3 cellular contexts compared by ENCODE assay signal in the genomic region with DNA sequence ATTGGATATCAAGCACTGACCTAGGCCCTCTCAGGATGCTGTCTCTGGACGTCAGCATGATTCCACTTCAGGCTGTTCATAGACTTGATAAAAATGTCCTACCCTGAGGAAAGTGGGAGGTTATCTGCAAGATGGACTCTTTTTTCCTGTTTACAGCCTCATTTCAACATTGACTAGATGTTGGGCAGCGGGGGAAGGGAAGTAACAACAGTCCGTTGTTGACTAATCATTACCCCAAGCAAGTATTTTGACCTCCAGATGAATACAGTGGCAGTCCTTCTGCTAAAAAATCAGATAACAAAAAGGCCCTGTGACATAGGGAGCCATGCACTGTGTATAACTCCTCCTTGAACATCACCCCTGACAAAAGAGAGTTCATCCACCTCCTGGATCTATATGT.
TF ChIP-seq lines count a peak whose summit lies in the region.

No MANE protein-coding gene starts in this region.

TF ChIP-seq in liver, 16 proteins besides CTCF, POLR2A, EP300 and RAD21:
- TF ChIP-seq EGR1 (IDR thresholded peaks at IDR 0.05; ENCODE audit: low read depth in 2 of 2) (no peak), SP1 (IDR thresholded peaks at IDR 0.05) (peak; percentile 67), REST (IDR thresholded peaks at IDR 0.05) (peak; percentile 24), NR2F2 (IDR thresholded peaks at IDR 0.05) (peak; percentile 70), GABPA (IDR thresholded peaks at IDR 0.05 in 1 of 2, conservative IDR thresholded peaks at IDR 0.05 in 1 of 2) (no peak), HNF4A (conservative IDR thresholded peaks at IDR 0.05) (peak; percentile 38 to 59), TAF1 (conservative IDR thresholded peaks at IDR 0.05) (no peak), FOXA2 (IDR thresholded peaks at IDR 0.05) (peak; percentile 58), YY1 (IDR thresholded peaks at IDR 0.05) (peak; percentile 73), JUND (IDR thresholded peaks at IDR 0.05) (peak in 1 of 2 donors; percentile 9), MAX (IDR thresholded peaks at IDR 0.05) (peak; percentile 17), FOXA1 (IDR thresholded peaks at IDR 0.05) (no peak), RXRA (IDR thresholded peaks at IDR 0.05) (peak; percentile 46 to 75), HNF4G (IDR thresholded peaks at IDR 0.05) (no peak)
- TF ChIP-seq, protein P1, sequence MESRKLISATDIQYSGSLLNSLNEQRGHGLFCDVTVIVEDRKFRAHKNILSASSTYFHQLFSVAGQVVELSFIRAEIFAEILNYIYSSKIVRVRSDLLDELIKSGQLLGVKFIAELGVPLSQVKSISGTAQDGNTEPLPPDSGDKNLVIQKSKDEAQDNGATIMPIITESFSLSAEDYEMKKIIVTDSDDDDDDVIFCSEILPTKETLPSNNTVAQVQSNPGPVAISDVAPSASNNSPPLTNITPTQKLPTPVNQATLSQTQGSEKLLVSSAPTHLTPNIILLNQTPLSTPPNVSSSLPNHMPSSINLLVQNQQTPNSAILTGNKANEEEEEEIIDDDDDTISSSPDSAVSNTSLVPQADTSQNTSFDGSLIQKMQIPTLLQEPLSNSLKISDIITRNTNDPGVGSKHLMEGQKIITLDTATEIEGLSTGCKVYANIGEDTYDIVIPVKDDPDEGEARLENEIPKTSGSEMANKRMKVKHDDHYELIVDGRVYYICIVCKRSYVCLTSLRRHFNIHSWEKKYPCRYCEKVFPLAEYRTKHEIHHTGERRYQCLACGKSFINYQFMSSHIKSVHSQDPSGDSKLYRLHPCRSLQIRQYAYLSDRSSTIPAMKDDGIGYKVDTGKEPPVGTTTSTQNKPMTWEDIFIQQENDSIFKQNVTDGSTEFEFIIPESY (IDR thresholded peaks at IDR 0.05): no peak
- TF ChIP-seq, protein P2, sequence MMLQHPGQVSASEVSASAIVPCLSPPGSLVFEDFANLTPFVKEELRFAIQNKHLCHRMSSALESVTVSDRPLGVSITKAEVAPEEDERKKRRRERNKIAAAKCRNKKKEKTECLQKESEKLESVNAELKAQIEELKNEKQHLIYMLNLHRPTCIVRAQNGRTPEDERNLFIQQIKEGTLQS (IDR thresholded peaks at IDR 0.05): peak; percentile 26

TF ChIP-seq in HepG2, 621 proteins besides CTCF, POLR2A, EP300 and RAD21:
- TF ChIP-seq SAP130 (CRISPR knock-in tag; IDR thresholded peaks at IDR 0.05; ENCODE audit: low read depth) (no peak), EHMT2 (IDR thresholded peaks at IDR 0.05; ENCODE audit: borderline replicate concordance, low read depth, low read length) (no peak), TEAD3 (CRISPR knock-in tag; optimal IDR thresholded peaks at IDR 0.05; ENCODE audit: borderline replicate concordance) (no peak), DRAP1 (CRISPR knock-in tag; IDR thresholded peaks at IDR 0.05) (no peak), FOXA3 (CRISPR knock-in tag; IDR thresholded peaks at IDR 0.05) (no peak), KMT2A (CRISPR knock-in tag; IDR thresholded peaks at IDR 0.05) (no peak), MXI1 (IDR thresholded peaks at IDR 0.05; ENCODE audit: borderline replicate concordance, low read depth, low read length) (no peak), MXD3 (CRISPR knock-in tag; IDR thresholded peaks at IDR 0.05) (no peak), ZNF333 (CRISPR knock-in tag; IDR thresholded peaks at IDR 0.05; ENCODE audit: borderline replicate concordance) (no peak), TCF7 (IDR thresholded peaks at IDR 0.05; ENCODE audit: low read depth) (no peak), ZNF75D (CRISPR knock-in tag; IDR thresholded peaks at IDR 0.05; ENCODE audit: borderline replicate concordance) (no peak), EEA1 (CRISPR knock-in tag; IDR thresholded peaks at IDR 0.05; ENCODE audit: borderline replicate concordance) (no peak), ERF (CRISPR knock-in tag; IDR thresholded peaks at IDR 0.05) (no peak), ZNF10 (CRISPR knock-in tag; IDR thresholded peaks at IDR 0.05; ENCODE audit: borderline replicate concordance, low read depth) (no peak), TP53 (CRISPR knock-in tag; conservative IDR thresholded peaks at IDR 0.05) (no peak), SRSF9 (IDR thresholded peaks at IDR 0.05; ENCODE audit: borderline replicate concordance, insufficient read depth, low read depth, low read length, poor library complexity, severe bottlenecking) (no peak), KDM3A (CRISPR knock-in tag; IDR thresholded peaks at IDR 0.05; ENCODE audit: low read depth) (no peak)
- TF ChIP-seq, protein P3, sequence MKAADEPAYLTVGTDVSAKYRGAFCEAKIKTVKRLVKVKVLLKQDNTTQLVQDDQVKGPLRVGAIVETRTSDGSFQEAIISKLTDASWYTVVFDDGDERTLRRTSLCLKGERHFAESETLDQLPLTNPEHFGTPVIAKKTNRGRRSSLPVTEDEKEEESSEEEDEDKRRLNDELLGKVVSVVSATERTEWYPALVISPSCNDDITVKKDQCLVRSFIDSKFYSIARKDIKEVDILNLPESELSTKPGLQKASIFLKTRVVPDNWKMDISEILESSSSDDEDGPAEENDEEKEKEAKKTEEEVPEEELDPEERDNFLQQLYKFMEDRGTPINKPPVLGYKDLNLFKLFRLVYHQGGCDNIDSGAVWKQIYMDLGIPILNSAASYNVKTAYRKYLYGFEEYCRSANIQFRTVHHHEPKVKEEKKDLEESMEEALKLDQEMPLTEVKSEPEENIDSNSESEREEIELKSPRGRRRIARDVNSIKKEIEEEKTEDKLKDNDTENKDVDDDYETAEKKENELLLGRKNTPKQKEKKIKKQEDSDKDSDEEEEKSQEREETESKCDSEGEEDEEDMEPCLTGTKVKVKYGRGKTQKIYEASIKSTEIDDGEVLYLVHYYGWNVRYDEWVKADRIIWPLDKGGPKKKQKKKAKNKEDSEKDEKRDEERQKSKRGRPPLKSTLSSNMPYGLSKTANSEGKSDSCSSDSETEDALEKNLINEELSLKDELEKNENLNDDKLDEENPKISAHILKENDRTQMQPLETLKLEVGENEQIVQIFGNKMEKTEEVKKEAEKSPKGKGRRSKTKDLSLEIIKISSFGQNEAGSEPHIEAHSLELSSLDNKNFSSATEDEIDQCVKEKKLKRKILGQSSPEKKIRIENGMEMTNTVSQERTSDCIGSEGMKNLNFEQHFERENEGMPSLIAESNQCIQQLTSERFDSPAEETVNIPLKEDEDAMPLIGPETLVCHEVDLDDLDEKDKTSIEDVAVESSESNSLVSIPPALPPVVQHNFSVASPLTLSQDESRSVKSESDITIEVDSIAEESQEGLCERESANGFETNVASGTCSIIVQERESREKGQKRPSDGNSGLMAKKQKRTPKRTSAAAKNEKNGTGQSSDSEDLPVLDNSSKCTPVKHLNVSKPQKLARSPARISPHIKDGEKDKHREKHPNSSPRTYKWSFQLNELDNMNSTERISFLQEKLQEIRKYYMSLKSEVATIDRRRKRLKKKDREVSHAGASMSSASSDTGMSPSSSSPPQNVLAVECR (CRISPR knock-in tag; IDR thresholded peaks at IDR 0.05; ENCODE audit: borderline replicate concordance): no peak

TF ChIP-seq in GM23338, 12 proteins besides CTCF, POLR2A, EP300 and RAD21:
- TF ChIP-seq NANOG (IDR thresholded peaks at IDR 0.05; ENCODE audit: borderline replicate concordance) (no peak), ZNF114 (CRISPR knock-in tag; IDR thresholded peaks at IDR 0.05) (no peak), STAT1 (IDR thresholded peaks at IDR 0.05; ENCODE audit: unreplicated experiment) (no peak), JUNB (IDR thresholded peaks at IDR 0.05; ENCODE audit: unreplicated experiment) (no peak), CREB1 (CRISPR knock-in tag; IDR thresholded peaks at IDR 0.05; ENCODE audit: low read depth) (no peak), ETS1 (IDR thresholded peaks at IDR 0.05) (no peak), REST (IDR thresholded peaks at IDR 0.05; ENCODE audit: unreplicated experiment) (no peak), EZH2 (IDR thresholded peaks at IDR 0.05; ENCODE audit: low read depth, unreplicated experiment) (no peak), EZH2phosphoT487 (IDR thresholded peaks at IDR 0.05; ENCODE audit: unreplicated experiment) (no peak)
- TF ChIP-seq, protein P4, sequence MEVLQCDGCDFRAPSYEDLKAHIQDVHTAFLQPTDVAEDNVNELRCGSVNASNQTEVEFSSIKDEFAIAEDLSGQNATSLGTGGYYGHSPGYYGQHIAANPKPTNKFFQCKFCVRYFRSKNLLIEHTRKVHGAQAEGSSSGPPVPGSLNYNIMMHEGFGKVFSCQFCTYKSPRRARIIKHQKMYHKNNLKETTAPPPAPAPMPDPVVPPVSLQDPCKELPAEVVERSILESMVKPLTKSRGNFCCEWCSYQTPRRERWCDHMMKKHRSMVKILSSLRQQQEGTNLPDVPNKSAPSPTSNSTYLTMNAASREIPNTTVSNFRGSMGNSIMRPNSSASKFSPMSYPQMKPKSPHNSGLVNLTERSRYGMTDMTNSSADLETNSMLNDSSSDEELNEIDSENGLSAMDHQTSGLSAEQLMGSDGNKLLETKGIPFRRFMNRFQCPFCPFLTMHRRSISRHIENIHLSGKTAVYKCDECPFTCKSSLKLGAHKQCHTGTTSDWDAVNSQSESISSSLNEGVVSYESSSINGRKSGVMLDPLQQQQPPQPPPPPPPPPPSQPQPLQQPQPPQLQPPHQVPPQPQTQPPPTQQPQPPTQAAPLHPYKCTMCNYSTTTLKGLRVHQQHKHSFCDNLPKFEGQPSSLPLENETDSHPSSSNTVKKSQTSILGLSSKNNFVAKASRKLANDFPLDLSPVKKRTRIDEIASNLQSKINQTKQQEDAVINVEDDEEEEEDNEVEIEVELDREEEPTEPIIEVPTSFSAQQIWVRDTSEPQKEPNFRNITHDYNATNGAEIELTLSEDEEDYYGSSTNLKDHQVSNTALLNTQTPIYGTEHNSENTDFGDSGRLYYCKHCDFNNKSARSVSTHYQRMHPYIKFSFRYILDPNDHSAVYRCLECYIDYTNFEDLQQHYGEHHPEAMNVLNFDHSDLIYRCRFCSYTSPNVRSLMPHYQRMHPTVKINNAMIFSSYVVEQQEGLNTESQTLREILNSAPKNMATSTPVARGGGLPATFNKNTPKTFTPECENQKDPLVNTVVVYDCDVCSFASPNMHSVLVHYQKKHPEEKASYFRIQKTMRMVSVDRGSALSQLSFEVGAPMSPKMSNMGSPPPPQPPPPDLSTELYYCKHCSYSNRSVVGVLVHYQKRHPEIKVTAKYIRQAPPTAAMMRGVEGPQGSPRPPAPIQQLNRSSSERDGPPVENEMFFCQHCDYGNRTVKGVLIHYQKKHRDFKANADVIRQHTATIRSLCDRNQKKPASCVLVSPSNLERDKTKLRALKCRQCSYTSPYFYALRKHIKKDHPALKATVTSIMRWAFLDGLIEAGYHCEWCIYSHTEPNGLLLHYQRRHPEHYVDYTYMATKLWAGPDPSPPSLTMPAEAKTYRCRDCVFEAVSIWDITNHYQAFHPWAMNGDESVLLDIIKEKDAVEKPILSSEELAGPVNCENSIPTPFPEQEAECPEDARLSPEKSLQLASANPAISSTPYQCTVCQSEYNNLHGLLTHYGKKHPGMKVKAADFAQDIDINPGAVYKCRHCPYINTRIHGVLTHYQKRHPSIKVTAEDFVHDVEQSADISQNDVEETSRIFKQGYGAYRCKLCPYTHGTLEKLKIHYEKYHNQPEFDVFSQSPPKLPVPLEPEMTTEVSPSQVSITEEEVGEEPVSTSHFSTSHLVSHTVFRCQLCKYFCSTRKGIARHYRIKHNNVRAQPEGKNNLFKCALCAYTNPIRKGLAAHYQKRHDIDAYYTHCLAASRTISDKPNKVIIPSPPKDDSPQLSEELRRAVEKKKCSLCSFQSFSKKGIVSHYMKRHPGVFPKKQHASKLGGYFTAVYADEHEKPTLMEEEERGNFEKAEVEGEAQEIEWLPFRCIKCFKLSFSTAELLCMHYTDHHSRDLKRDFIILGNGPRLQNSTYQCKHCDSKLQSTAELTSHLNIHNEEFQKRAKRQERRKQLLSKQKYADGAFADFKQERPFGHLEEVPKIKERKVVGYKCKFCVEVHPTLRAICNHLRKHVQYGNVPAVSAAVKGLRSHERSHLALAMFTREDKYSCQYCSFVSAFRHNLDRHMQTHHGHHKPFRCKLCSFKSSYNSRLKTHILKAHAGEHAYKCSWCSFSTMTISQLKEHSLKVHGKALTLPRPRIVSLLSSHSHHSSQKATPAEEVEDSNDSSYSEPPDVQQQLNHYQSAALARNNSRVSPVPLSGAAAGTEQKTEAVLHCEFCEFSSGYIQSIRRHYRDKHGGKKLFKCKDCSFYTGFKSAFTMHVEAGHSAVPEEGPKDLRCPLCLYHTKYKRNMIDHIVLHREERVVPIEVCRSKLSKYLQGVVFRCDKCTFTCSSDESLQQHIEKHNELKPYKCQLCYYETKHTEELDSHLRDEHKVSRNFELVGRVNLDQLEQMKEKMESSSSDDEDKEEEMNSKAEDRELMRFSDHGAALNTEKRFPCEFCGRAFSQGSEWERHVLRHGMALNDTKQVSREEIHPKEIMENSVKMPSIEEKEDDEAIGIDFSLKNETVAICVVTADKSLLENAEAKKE (CRISPR knock-in tag; IDR thresholded peaks at IDR 0.05): no peak
